ENCODE assay signal across 1 cellular context in the genomic region with DNA sequence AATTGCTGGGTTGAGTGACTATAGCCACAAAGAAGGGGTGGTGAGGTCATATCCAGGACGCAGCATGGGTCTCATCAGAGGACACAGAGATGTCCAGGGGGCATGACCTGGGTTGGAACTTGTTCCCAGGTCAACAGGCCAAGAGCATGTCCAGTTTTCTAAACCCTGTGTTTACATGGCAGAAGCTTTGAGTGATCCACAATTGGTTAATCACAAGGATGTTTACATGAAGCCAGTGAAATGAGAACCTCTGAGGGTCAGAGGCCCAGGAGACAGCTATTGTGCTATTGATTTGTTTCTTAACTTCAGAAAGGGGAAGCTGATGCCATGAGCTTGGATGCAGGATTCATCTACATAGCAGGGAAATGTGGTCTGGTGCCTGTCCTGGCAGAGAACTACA.
A peak's percentile ranks its signal among the peaks of the same experiment; 100 is the strongest.
TF ChIP-seq lines count a peak whose summit lies in the region.

No MANE protein-coding gene starts in this region.

TF ChIP-seq in HepG2, 621 proteins besides CTCF, POLR2A, EP300 and RAD21 (continued from another document and continues in another):
- TF ChIP-seq, protein P1, sequence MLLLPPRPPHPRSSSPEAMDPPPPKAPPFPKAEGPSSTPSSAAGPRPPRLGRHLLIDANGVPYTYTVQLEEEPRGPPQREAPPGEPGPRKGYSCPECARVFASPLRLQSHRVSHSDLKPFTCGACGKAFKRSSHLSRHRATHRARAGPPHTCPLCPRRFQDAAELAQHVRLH (CRISPR knock-in tag; IDR thresholded peaks at IDR 0.05; ENCODE audit: borderline replicate concordance, low read depth), result no peak; the same call in 1 of the 2 replicates
- TF ChIP-seq RFX3 (CRISPR knock-in tag; IDR thresholded peaks at IDR 0.05) (no peak), HOXA7 (CRISPR knock-in tag; IDR thresholded peaks at IDR 0.05) (no peak), ZNF468 (CRISPR knock-in tag; IDR thresholded peaks at IDR 0.05) (no peak), ZNF484 (CRISPR knock-in tag; IDR thresholded peaks at IDR 0.05; ENCODE audit: borderline replicate concordance, low read depth) (no peak), IKZF1 (IDR thresholded peaks at IDR 0.05) (no peak), ZNF263 (CRISPR knock-in tag; IDR thresholded peaks at IDR 0.05) (0 out of 2 replicates have a peak, but pooled peaks have one; percentile 24), RFX1 (IDR thresholded peaks at IDR 0.05) (no peak), ZNF496 (CRISPR knock-in tag; IDR thresholded peaks at IDR 0.05; ENCODE audit: insufficient replicate concordance) (no peak), KLF11 (CRISPR knock-in tag; IDR thresholded peaks at IDR 0.05) (no peak), FOXP1 (IDR thresholded peaks at IDR 0.05) (no peak), FOXP1 (CRISPR knock-in tag; IDR thresholded peaks at IDR 0.05) (peak; percentile 95), DNMT3B (CRISPR knock-in tag; conservative IDR thresholded peaks at IDR 0.05) (0 out of 2 replicates have a peak, but pooled peaks have one; percentile 34), NFYB (CRISPR knock-in tag; IDR thresholded peaks at IDR 0.05) (no peak), SNRNP70 (IDR thresholded peaks at IDR 0.05; ENCODE audit: low read depth, low read length) (no peak), STAT5B (CRISPR knock-in tag; IDR thresholded peaks at IDR 0.05) (no peak), KLF16 (CRISPR knock-in tag; IDR thresholded peaks at IDR 0.05) (peak in 1 of 2 experiments; percentile 64; a peak in 1 of 4 replicates), ZSCAN30 (CRISPR knock-in tag; IDR thresholded peaks at IDR 0.05) (no peak), ZSCAN20 (CRISPR knock-in tag; IDR thresholded peaks at IDR 0.05; ENCODE audit: borderline replicate concordance) (no peak), ZFAT (CRISPR knock-in tag; conservative IDR thresholded peaks at IDR 0.05) (no peak), ZSCAN12 (CRISPR knock-in tag; IDR thresholded peaks at IDR 0.05) (no peak), ZSCAN31 (CRISPR knock-in tag; IDR thresholded peaks at IDR 0.05; ENCODE audit: low read depth) (no peak), SALL2 (CRISPR knock-in tag; IDR thresholded peaks at IDR 0.05) (no peak), ZFP36L1 (CRISPR knock-in tag; IDR thresholded peaks at IDR 0.05) (no peak), NFATC3 (CRISPR knock-in tag; IDR thresholded peaks at IDR 0.05) (no peak), ZFP90 (CRISPR knock-in tag; IDR thresholded peaks at IDR 0.05; ENCODE audit: borderline replicate concordance) (peak; percentile 72; the same call in 1 of the 2 replicates), ZNF550 (CRISPR knock-in tag; IDR thresholded peaks at IDR 0.05; ENCODE audit: borderline replicate concordance) (no peak), NR2F2 (IDR thresholded peaks at IDR 0.05; ENCODE audit: borderline replicate concordance, low read depth) (peak; percentile 97), ZNF780A (CRISPR knock-in tag; IDR thresholded peaks at IDR 0.05) (no peak), PAWR (CRISPR knock-in tag; IDR thresholded peaks at IDR 0.05; ENCODE audit: borderline replicate concordance) (no peak), NR2F6 (IDR thresholded peaks at IDR 0.05) (peak; percentile 95), NR2F6 (CRISPR knock-in tag; IDR thresholded peaks at IDR 0.05) (peak; percentile 90), ZNF709 (CRISPR knock-in tag; IDR thresholded peaks at IDR 0.05) (no peak)
- TF ChIP-seq, protein P2, sequence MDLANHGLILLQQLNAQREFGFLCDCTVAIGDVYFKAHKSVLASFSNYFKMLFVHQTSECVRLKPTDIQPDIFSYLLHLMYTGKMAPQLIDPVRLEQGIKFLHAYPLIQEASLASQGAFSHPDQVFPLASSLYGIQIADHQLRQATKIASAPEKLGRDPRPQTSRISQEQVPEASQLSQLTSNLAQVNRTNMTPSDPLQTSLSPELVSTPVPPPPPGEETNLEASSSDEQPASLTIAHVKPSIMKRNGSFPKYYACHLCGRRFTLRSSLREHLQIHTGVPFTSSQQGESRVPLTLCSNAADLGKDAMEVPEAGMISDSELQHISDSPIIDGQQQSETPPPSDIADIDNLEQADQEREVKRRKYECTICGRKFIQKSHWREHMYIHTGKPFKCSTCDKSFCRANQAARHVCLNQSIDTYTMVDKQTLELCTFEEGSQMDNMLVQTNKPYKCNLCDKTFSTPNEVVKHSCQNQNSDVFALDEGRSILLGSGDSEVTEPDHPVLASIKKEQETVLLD (CRISPR knock-in tag; IDR thresholded peaks at IDR 0.05; ENCODE audit: low read depth), result no peak
- TF ChIP-seq, protein P3, sequence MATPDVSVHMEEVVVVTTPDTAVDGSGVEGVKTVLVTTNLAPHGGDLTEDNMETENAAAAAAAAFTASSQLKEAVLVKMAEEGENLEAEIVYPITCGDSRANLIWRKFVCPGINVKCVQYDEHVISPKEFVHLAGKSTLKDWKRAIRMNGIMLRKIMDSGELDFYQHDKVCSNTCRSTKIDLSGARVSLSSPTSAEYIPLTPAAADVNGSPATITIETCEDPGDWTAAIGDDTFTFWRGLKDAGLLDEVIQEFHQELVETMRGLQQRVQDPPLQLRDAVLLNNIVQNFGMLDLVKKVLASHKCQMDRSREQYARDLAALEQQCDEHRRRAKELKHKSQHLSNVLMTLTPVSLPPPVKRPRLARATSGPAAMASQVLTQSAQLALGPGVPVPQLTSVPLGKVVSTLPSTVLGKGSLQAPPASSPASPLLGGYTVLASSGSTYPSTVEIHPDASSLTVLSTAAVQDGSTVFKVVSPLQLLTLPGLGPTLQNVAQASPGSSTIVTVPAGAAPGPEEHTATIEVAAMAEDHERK (CRISPR knock-in tag; IDR thresholded peaks at IDR 0.05; ENCODE audit: low read depth), result no peak
- TF ChIP-seq, protein P4, sequence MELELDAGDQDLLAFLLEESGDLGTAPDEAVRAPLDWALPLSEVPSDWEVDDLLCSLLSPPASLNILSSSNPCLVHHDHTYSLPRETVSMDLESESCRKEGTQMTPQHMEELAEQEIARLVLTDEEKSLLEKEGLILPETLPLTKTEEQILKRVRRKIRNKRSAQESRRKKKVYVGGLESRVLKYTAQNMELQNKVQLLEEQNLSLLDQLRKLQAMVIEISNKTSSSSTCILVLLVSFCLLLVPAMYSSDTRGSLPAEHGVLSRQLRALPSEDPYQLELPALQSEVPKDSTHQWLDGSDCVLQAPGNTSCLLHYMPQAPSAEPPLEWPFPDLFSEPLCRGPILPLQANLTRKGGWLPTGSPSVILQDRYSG (CRISPR knock-in tag; IDR thresholded peaks at IDR 0.05), result no peak
- TF ChIP-seq, protein P5, sequence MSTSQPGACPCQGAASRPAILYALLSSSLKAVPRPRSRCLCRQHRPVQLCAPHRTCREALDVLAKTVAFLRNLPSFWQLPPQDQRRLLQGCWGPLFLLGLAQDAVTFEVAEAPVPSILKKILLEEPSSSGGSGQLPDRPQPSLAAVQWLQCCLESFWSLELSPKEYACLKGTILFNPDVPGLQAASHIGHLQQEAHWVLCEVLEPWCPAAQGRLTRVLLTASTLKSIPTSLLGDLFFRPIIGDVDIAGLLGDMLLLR (CRISPR knock-in tag; IDR thresholded peaks at IDR 0.05), result no peak
- TF ChIP-seq, protein P6, sequence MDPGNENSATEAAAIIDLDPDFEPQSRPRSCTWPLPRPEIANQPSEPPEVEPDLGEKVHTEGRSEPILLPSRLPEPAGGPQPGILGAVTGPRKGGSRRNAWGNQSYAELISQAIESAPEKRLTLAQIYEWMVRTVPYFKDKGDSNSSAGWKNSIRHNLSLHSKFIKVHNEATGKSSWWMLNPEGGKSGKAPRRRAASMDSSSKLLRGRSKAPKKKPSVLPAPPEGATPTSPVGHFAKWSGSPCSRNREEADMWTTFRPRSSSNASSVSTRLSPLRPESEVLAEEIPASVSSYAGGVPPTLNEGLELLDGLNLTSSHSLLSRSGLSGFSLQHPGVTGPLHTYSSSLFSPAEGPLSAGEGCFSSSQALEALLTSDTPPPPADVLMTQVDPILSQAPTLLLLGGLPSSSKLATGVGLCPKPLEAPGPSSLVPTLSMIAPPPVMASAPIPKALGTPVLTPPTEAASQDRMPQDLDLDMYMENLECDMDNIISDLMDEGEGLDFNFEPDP (CRISPR knock-in tag; conservative IDR thresholded peaks at IDR 0.05), result no peak
- TF ChIP-seq, protein P7, sequence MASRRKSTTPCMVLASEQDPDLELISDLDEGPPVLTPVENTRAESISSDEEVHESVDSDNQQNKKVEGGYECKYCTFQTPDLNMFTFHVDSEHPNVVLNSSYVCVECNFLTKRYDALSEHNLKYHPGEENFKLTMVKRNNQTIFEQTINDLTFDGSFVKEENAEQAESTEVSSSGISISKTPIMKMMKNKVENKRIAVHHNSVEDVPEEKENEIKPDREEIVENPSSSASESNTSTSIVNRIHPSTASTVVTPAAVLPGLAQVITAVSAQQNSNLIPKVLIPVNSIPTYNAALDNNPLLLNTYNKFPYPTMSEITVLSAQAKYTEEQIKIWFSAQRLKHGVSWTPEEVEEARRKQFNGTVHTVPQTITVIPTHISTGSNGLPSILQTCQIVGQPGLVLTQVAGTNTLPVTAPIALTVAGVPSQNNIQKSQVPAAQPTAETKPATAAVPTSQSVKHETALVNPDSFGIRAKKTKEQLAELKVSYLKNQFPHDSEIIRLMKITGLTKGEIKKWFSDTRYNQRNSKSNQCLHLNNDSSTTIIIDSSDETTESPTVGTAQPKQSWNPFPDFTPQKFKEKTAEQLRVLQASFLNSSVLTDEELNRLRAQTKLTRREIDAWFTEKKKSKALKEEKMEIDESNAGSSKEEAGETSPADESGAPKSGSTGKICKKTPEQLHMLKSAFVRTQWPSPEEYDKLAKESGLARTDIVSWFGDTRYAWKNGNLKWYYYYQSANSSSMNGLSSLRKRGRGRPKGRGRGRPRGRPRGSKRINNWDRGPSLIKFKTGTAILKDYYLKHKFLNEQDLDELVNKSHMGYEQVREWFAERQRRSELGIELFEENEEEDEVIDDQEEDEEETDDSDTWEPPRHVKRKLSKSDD (CRISPR knock-in tag; IDR thresholded peaks at IDR 0.05; ENCODE audit: low read depth), result no peak
- TF ChIP-seq, protein P8, sequence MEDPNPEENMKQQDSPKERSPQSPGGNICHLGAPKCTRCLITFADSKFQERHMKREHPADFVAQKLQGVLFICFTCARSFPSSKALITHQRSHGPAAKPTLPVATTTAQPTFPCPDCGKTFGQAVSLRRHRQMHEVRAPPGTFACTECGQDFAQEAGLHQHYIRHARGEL (CRISPR knock-in tag; IDR thresholded peaks at IDR 0.05), result no peak
- TF ChIP-seq, protein P9, sequence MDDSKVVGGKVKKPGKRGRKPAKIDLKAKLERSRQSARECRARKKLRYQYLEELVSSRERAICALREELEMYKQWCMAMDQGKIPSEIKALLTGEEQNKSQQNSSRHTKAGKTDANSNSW (CRISPR knock-in tag; IDR thresholded peaks at IDR 0.05; ENCODE audit: borderline replicate concordance), result no peak
- TF ChIP-seq, protein P10, sequence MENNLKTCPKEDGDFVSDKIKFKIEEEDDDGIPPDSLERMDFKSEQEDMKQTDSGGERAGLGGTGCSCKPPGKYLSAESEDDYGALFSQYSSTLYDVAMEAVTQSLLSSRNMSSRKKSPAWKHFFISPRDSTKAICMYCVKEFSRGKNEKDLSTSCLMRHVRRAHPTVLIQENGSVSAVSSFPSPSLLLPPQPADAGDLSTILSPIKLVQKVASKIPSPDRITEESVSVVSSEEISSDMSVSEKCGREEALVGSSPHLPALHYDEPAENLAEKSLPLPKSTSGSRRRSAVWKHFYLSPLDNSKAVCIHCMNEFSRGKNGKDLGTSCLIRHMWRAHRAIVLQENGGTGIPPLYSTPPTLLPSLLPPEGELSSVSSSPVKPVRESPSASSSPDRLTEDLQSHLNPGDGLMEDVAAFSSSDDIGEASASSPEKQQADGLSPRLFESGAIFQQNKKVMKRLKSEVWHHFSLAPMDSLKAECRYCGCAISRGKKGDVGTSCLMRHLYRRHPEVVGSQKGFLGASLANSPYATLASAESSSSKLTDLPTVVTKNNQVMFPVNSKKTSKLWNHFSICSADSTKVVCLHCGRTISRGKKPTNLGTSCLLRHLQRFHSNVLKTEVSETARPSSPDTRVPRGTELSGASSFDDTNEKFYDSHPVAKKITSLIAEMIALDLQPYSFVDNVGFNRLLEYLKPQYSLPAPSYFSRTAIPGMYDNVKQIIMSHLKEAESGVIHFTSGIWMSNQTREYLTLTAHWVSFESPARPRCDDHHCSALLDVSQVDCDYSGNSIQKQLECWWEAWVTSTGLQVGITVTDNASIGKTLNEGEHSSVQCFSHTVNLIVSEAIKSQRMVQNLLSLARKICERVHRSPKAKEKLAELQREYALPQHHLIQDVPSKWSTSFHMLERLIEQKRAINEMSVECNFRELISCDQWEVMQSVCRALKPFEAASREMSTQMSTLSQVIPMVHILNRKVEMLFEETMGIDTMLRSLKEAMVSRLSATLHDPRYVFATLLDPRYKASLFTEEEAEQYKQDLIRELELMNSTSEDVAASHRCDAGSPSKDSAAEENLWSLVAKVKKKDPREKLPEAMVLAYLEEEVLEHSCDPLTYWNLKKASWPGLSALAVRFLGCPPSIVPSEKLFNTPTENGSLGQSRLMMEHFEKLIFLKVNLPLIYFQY (CRISPR knock-in tag; IDR thresholded peaks at IDR 0.05; ENCODE audit: borderline replicate concordance), result peak; percentile 36; the same call in 1 of the 2 replicates
- TF ChIP-seq, protein P11, sequence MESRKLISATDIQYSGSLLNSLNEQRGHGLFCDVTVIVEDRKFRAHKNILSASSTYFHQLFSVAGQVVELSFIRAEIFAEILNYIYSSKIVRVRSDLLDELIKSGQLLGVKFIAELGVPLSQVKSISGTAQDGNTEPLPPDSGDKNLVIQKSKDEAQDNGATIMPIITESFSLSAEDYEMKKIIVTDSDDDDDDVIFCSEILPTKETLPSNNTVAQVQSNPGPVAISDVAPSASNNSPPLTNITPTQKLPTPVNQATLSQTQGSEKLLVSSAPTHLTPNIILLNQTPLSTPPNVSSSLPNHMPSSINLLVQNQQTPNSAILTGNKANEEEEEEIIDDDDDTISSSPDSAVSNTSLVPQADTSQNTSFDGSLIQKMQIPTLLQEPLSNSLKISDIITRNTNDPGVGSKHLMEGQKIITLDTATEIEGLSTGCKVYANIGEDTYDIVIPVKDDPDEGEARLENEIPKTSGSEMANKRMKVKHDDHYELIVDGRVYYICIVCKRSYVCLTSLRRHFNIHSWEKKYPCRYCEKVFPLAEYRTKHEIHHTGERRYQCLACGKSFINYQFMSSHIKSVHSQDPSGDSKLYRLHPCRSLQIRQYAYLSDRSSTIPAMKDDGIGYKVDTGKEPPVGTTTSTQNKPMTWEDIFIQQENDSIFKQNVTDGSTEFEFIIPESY (CRISPR knock-in tag; IDR thresholded peaks at IDR 0.05), result no peak
- TF ChIP-seq, protein P12, sequence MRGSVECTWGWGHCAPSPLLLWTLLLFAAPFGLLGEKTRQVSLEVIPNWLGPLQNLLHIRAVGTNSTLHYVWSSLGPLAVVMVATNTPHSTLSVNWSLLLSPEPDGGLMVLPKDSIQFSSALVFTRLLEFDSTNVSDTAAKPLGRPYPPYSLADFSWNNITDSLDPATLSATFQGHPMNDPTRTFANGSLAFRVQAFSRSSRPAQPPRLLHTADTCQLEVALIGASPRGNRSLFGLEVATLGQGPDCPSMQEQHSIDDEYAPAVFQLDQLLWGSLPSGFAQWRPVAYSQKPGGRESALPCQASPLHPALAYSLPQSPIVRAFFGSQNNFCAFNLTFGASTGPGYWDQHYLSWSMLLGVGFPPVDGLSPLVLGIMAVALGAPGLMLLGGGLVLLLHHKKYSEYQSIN (CRISPR knock-in tag; IDR thresholded peaks at IDR 0.05; ENCODE audit: borderline replicate concordance), result no peak
